ENCODE assay signal across 8 cellular contexts in genomic region chr4:83034630-83035494, GRCh38. TPM values are rescaled to one million over a fixed set of nuclear protein-coding genes. Genes with fewer than 3 reads are reported as not detected.
DNase-seq lines count a peak whose midpoint lies in the region; ATAC-seq and TF ChIP-seq lines count a peak whose summit lies in the region.

COPS4 (plus strand) TSS chr4:83035183; CDS start chr4:83035225, 42 bp downstream.

- peak; percentile 97 to 99 for ATAC-seq in CD4-positive, CD25-positive, alpha-beta regulatory T cell (ENCODE audit: low read depth in 2 of 2)
- ATAC-seq in GM19438 (IDR thresholded peaks at IDR 0.05; ENCODE audit: low read depth, unreplicated experiment) (peak; percentile 98), HG03575 (IDR thresholded peaks at IDR 0.05; ENCODE audit: extremely low read depth, insufficient number of reproducible peaks, low FRiP score, unreplicated experiment) (peak; percentile 94), left lung (peak; percentile 100)

- peak within 1 kb of the TSS; percentile 95 to 98 (median 98) for H3K27ac Mint-ChIP-seq in CD4-positive, CD25-positive, alpha-beta regulatory T cell

- peak within 1 kb of the TSS; percentile 88 for H3K4me3 ChIP-seq in CD4-positive, CD25-positive, alpha-beta regulatory T cell (ENCODE audit: low read depth, low read length)
- peak within 1 kb of the TSS; percentile 74 to 78 for H3K4me3 ChIP-seq in left lung

- peak; percentile 37 to 58 for TF ChIP-seq CTCF in left lung (IDR thresholded peaks at IDR 0.05)

- peaks cover 15% of the 10 kb centered on the region for H3K4me1 ChIP-seq in CD4-positive, CD25-positive, alpha-beta regulatory T cell (ENCODE audit: control insufficient read depth, insufficient read depth, low read length, poor library complexity, severe bottlenecking)
- H3K4me1 ChIP-seq in left lung, result peaks cover 13 to 16% of the 10 kb centered on the region in 2 donors

- peak; percentile 93 to 100 (median 96) for DNase-seq in CD4-positive, CD25-positive, alpha-beta regulatory T cell
- DNase-seq in NCI-H82 (lab: John Stamatoyannopoulos, UW) (peak; percentile 99), dermis blood vessel endothelial cell (peak; percentile 100), left lung (peak; percentile 96 to 98)
- DNase-seq in activated CD4-positive, alpha-beta T cell treated with anti-CD3 and anti-CD28 coated beads, Interleukin-2, amount 50 U/mL, for 48 hours, result peak; percentile 93 to 95
- peak; percentile 85 to 90 for DNase-seq in stimulated activated CD4-positive, alpha-beta T cell treated with anti-CD3 and anti-CD28 coated beads, Interleukin-2, amount 100 ng/mL, for 48 hours

- no peaks in the 10 kb centered on the region for H3K36me3 ChIP-seq in CD4-positive, CD25-positive, alpha-beta regulatory T cell (ENCODE audit: control insufficient read depth, insufficient read depth, low read length)
- no peaks in the 10 kb centered on the region for H3K36me3 ChIP-seq in left lung

- peak within 1 kb of the TSS; percentile 89 for H3K27ac ChIP-seq in CD4-positive, CD25-positive, alpha-beta regulatory T cell (ENCODE audit: insufficient read depth, low read length, poor library complexity, severe bottlenecking)
- H3K27ac ChIP-seq in left lung, result peak within 1 kb of the TSS; percentile 93 to 97

- peaks cover 14 to 45% (median 30%) of the 10 kb centered on the region in 4 donors for H3K4me1 Mint-ChIP-seq in CD4-positive, CD25-positive, alpha-beta regulatory T cell

- H3K27me3 ChIP-seq in CD4-positive, CD25-positive, alpha-beta regulatory T cell (ENCODE audit: control insufficient read depth, insufficient read depth, low read length), result peaks cover 2% of the 10 kb centered on the region
- H3K27me3 ChIP-seq in left lung, result no peaks in the 10 kb centered on the region

- no peaks in the 10 kb centered on the region for H3K27me3 Mint-ChIP-seq in CD4-positive, CD25-positive, alpha-beta regulatory T cell

- H3K9me3 Mint-ChIP-seq in CD4-positive, CD25-positive, alpha-beta regulatory T cell, result no peaks in the 10 kb centered on the region

- peak within 1 kb of the TSS; percentile 92 to 100 (median 100) for H3K4me3 Mint-ChIP-seq in CD4-positive, CD25-positive, alpha-beta regulatory T cell

- peaks cover under 1% of the 10 kb centered on the region for H3K36me3 Mint-ChIP-seq in CD4-positive, CD25-positive, alpha-beta regulatory T cell

- no peaks in the 10 kb centered on the region for H3K9me3 ChIP-seq in CD4-positive, CD25-positive, alpha-beta regulatory T cell (ENCODE audit: control insufficient read depth in 2 of 2, low read length in 2 of 2)
- no peaks in the 10 kb centered on the region for H3K9me3 ChIP-seq in left lung

- intact Hi-C loops in left lung (cut with DNase I), result no loop called here

RNA-seq across cellular contexts. Expression of gene COPS4, which starts in this region (rescaled TPM):
- total RNA-seq in CD4-positive, CD25-positive, alpha-beta regulatory T cell, result 25.3 TPM
- polyA plus RNA-seq in CD4-positive, CD25-positive, alpha-beta regulatory T cell, result 10 to 100 TPM; 59.1 to 76.8 (median 63.6) TPM
- total RNA-seq in dermis blood vessel endothelial cell, result 79.0 and 144 TPM in 2 replicates
- total RNA-seq in left lung, result 10 to 100 TPM; 27.8 to 30.9 TPM

Comparison
In these comparisons a context has a peak if more than half of its experiments do, and no peak if none do; other contexts are left out.
1. Peak in every context shown above with its lines: DNase-seq, ATAC-seq, H3K4me3 ChIP-seq and H3K27ac ChIP-seq.